Comparison of ENCODE assay signal across 17 cellular contexts in the genomic region with DNA sequence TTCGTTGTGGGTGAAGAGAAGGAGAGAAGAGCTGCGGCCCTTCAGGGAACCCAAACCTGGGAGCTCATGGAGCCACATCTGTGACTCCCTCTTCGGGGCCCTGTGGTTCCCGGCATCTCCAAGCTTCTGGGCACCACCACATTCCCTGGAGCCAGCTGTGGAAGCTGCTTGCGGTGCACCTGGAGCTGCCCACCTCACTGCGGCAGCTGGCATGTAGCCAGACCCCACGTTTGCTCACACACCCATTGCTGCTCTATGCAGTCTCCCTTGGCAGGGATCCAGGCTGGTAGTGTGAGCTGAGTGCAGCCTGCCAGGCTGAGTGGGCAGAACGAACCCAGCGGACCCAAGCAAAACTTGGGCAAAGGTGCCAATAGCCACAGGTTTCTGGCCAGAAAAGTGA. TPM values are rescaled to one million over a fixed set of nuclear protein-coding genes. Genes with fewer than 3 reads are reported as not detected.
A peak's percentile ranks its signal among the peaks of the same experiment; 100 is the strongest.
DNase-seq lines count a peak whose midpoint lies in the region; ATAC-seq and TF ChIP-seq lines count a peak whose summit lies in the region.
"Had no signal": no experiment of that assay in that cellular context is flagged by ENCODE, and none has a peak within 500 bp of the region (broad histone marks: within the 10 kb centered on the region; RNA-seq: fewer than 3 reads in every experiment).

No MANE protein-coding gene starts in this region.

- H3K4me3 ChIP-seq in epithelial cell of esophagus (ENCODE audit: low read length) (no peak overlapping the region), stomach (no peak overlapping the region)
- H3K4me3 ChIP-seq: MG63 had no signal

- no peak for TF ChIP-seq POLR2A in stomach (IDR thresholded peaks at IDR 0.05)

- ATAC-seq in GM19395 (IDR thresholded peaks at IDR 0.05; ENCODE audit: unreplicated experiment) (no peak), HG02678 (IDR thresholded peaks at IDR 0.05; ENCODE audit: unreplicated experiment) (no peak)
- ATAC-seq: activated CD8-positive, alpha-beta T cell treated with anti-CD3 and anti-CD28 coated beads, Interleukin-2, amount 10 ng/mL, durations not matched to agents 7 days and 5 days; activated naive CD4-positive, alpha-beta T cell treated with anti-CD3 and anti-CD28 coated beads, Interleukin-2, amount 50 U/mL, for 72 hours; stimulated activated effector memory CD8-positive, alpha-beta T cell treated with anti-CD3 and anti-CD28 coated beads, Interleukin-12 subunit alpha, Interleukin-12 subunit beta, amount 100 ng/mL, for 72 hours had no signal

- no peaks in the 10 kb centered on the region for H3K36me3 ChIP-seq in stomach
- H3K36me3 ChIP-seq: MG63 had no signal

- peak; percentile 2 for DNase-seq in NCI-H2107 (lab: John Stamatoyannopoulos, UW)
- DNase-seq in NCI-H2107 treated with DMSO at 0.1 percent for 48 hours (lab: John Stamatoyannopoulos, UW; ENCODE audit: unreplicated experiment): no peak
- DNase-seq in NCI-H510A treated with DMSO at 0.1 percent for 48 hours (lab: John Stamatoyannopoulos, UW): peak; percentile 78
- DNase-seq in epithelial cell of esophagus (ENCODE audit: low read depth): peak; percentile 84
- peak; percentile 75 for DNase-seq in stomach
- DNase-seq in GM20000 (ENCODE audit: low spot score): no peak
- DNase-seq: ACHN; activated CD8-positive, alpha-beta T cell treated with anti-CD3 and anti-CD28 coated beads, Interleukin-2, amount 10 ng/mL, durations not matched to agents 7 days and 5 days; MG63; stimulated activated CD4-positive, alpha-beta T cell treated with anti-CD3 and anti-CD28 coated beads, Interleukin-2, amount 100 ng/mL, for 24 hours; T1000 had no signal

- no peak overlapping the region for H3K27ac ChIP-seq in stomach

- intact Hi-C loops in stomach (cut with DNase I; ENCODE audit: low total_unique reads): no loop called here

- 35 to 52% (median 43%) methylated on average over 9 of the region's 9 CpGs for WGBS in stomach, 5 donors

- H3K4me1 ChIP-seq in stomach: peaks cover 0 to 3% (median 0%) of the 10 kb centered on the region in 4 donors

- TF ChIP-seq CTCF in epithelial cell of esophagus (IDR thresholded peaks at IDR 0.05; ENCODE audit: insufficient read depth, low read depth, low read length, missing control alignments) (no peak), stomach (IDR thresholded peaks at IDR 0.05) (no peak), GM20000 (IDR thresholded peaks at IDR 0.05; ENCODE audit: extremely low read depth, missing control alignments) (no peak)

- no peaks in the 10 kb centered on the region for H3K27me3 ChIP-seq in stomach
- H3K27me3 ChIP-seq: MG63 had no signal

- no peaks in the 10 kb centered on the region for H3K9me3 ChIP-seq in stomach
- H3K9me3 ChIP-seq: MG63 had no signal

- no peak for TF ChIP-seq EP300 in stomach (IDR thresholded peaks at IDR 0.05)

RNA-seq across cellular contexts. Expression of gene PLA2G4E, which starts 16.8 kb away (rescaled TPM):
- total RNA-seq in stomach: not detected
- under 1 TPM in 1 of 3 donors, not detected in 2; 0.78 TPM for polyA plus RNA-seq in stomach
- total RNA-seq: activated CD8-positive, alpha-beta T cell treated with anti-CD3 and anti-CD28 coated beads, Interleukin-2, amount 10 ng/mL, durations not matched to agents 7 days and 5 days; activated naive CD4-positive, alpha-beta T cell treated with anti-CD3 and anti-CD28 coated beads, Interleukin-2, amount 50 U/mL, for 72 hours; fibroblast of lung; pulmonary artery endothelial cell had no signal
- polyA plus RNA-seq: fibroblast of lung had no signal

RNA-seq across cellular contexts. Expression of gene PLA2G4D, which starts 56.7 kb away (rescaled TPM):
- 1 to 10 TPM in 2 of 5 donors, not detected in 3; 1.2 to 2.9 TPM for total RNA-seq in stomach
- 1 to 10 TPM in 1 of 3 donors, under 1 TPM in 1, not detected in 1; 0.18 to 3.2 TPM for polyA plus RNA-seq in stomach
- total RNA-seq: activated CD8-positive, alpha-beta T cell treated with anti-CD3 and anti-CD28 coated beads, Interleukin-2, amount 10 ng/mL, durations not matched to agents 7 days and 5 days; activated naive CD4-positive, alpha-beta T cell treated with anti-CD3 and anti-CD28 coated beads, Interleukin-2, amount 50 U/mL, for 72 hours; fibroblast of lung; pulmonary artery endothelial cell had no signal
- polyA plus RNA-seq: fibroblast of lung had no signal

Comparison
In these comparisons a context has a peak if more than half of its experiments do, and no peak if none do; other contexts are left out.
1. DNase-seq: peak in NCI-H2107 (single experiment), NCI-H510A treated with DMSO at 0.1 percent for 48 hours (single experiment), epithelial cell of esophagus (single experiment) and stomach (single experiment); none in NCI-H2107 treated with DMSO at 0.1 percent for 48 hours (single experiment) and GM20000 (single experiment).